Comparison of ENCODE assay signal across 1 cellular context in the genomic region with DNA sequence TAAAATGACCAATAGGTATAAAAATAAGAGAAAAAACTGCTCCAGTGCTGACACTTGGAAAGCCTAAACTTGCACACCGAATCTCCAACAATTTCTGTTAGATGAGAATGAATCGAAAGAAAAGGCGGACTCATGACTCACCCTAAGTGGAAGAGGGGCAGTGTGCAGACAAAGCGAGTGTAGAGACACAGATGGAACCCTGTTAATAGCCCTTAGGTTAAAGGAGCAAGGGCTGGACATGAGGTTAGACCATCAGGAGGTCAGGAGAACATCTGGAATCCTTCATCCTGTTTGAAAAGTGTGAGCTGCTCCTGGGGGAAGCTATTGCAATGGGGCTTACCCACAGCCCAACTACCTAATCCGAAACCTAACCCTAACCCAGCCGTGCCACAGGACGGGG.
TF ChIP-seq lines count a peak whose summit lies in the region.

No MANE protein-coding gene starts in this region.

TF ChIP-seq in GM23338, 12 proteins besides CTCF, POLR2A, EP300 and RAD21 (continued from another document):
- TF ChIP-seq, protein P1, sequence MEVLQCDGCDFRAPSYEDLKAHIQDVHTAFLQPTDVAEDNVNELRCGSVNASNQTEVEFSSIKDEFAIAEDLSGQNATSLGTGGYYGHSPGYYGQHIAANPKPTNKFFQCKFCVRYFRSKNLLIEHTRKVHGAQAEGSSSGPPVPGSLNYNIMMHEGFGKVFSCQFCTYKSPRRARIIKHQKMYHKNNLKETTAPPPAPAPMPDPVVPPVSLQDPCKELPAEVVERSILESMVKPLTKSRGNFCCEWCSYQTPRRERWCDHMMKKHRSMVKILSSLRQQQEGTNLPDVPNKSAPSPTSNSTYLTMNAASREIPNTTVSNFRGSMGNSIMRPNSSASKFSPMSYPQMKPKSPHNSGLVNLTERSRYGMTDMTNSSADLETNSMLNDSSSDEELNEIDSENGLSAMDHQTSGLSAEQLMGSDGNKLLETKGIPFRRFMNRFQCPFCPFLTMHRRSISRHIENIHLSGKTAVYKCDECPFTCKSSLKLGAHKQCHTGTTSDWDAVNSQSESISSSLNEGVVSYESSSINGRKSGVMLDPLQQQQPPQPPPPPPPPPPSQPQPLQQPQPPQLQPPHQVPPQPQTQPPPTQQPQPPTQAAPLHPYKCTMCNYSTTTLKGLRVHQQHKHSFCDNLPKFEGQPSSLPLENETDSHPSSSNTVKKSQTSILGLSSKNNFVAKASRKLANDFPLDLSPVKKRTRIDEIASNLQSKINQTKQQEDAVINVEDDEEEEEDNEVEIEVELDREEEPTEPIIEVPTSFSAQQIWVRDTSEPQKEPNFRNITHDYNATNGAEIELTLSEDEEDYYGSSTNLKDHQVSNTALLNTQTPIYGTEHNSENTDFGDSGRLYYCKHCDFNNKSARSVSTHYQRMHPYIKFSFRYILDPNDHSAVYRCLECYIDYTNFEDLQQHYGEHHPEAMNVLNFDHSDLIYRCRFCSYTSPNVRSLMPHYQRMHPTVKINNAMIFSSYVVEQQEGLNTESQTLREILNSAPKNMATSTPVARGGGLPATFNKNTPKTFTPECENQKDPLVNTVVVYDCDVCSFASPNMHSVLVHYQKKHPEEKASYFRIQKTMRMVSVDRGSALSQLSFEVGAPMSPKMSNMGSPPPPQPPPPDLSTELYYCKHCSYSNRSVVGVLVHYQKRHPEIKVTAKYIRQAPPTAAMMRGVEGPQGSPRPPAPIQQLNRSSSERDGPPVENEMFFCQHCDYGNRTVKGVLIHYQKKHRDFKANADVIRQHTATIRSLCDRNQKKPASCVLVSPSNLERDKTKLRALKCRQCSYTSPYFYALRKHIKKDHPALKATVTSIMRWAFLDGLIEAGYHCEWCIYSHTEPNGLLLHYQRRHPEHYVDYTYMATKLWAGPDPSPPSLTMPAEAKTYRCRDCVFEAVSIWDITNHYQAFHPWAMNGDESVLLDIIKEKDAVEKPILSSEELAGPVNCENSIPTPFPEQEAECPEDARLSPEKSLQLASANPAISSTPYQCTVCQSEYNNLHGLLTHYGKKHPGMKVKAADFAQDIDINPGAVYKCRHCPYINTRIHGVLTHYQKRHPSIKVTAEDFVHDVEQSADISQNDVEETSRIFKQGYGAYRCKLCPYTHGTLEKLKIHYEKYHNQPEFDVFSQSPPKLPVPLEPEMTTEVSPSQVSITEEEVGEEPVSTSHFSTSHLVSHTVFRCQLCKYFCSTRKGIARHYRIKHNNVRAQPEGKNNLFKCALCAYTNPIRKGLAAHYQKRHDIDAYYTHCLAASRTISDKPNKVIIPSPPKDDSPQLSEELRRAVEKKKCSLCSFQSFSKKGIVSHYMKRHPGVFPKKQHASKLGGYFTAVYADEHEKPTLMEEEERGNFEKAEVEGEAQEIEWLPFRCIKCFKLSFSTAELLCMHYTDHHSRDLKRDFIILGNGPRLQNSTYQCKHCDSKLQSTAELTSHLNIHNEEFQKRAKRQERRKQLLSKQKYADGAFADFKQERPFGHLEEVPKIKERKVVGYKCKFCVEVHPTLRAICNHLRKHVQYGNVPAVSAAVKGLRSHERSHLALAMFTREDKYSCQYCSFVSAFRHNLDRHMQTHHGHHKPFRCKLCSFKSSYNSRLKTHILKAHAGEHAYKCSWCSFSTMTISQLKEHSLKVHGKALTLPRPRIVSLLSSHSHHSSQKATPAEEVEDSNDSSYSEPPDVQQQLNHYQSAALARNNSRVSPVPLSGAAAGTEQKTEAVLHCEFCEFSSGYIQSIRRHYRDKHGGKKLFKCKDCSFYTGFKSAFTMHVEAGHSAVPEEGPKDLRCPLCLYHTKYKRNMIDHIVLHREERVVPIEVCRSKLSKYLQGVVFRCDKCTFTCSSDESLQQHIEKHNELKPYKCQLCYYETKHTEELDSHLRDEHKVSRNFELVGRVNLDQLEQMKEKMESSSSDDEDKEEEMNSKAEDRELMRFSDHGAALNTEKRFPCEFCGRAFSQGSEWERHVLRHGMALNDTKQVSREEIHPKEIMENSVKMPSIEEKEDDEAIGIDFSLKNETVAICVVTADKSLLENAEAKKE (CRISPR knock-in tag; IDR thresholded peaks at IDR 0.05), result no peak
- TF ChIP-seq, protein P2, sequence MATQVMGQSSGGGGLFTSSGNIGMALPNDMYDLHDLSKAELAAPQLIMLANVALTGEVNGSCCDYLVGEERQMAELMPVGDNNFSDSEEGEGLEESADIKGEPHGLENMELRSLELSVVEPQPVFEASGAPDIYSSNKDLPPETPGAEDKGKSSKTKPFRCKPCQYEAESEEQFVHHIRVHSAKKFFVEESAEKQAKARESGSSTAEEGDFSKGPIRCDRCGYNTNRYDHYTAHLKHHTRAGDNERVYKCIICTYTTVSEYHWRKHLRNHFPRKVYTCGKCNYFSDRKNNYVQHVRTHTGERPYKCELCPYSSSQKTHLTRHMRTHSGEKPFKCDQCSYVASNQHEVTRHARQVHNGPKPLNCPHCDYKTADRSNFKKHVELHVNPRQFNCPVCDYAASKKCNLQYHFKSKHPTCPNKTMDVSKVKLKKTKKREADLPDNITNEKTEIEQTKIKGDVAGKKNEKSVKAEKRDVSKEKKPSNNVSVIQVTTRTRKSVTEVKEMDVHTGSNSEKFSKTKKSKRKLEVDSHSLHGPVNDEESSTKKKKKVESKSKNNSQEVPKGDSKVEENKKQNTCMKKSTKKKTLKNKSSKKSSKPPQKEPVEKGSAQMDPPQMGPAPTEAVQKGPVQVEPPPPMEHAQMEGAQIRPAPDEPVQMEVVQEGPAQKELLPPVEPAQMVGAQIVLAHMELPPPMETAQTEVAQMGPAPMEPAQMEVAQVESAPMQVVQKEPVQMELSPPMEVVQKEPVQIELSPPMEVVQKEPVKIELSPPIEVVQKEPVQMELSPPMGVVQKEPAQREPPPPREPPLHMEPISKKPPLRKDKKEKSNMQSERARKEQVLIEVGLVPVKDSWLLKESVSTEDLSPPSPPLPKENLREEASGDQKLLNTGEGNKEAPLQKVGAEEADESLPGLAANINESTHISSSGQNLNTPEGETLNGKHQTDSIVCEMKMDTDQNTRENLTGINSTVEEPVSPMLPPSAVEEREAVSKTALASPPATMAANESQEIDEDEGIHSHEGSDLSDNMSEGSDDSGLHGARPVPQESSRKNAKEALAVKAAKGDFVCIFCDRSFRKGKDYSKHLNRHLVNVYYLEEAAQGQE (IDR thresholded peaks at IDR 0.05; ENCODE audit: unreplicated experiment), result no peak
- no peak for TF ChIP-seq EZH2phosphoT487 (IDR thresholded peaks at IDR 0.05; ENCODE audit: unreplicated experiment)
- TF ChIP-seq STAT1 (IDR thresholded peaks at IDR 0.05; ENCODE audit: unreplicated experiment), result no peak
- no peak for TF ChIP-seq NANOG (IDR thresholded peaks at IDR 0.05; ENCODE audit: borderline replicate concordance)
- no peak for TF ChIP-seq ZNF331 (CRISPR knock-in tag; IDR thresholded peaks at IDR 0.05; ENCODE audit: low read depth)
- TF ChIP-seq EZH2 (IDR thresholded peaks at IDR 0.05; ENCODE audit: low read depth, unreplicated experiment), result no peak
- TF ChIP-seq CREB1 (CRISPR knock-in tag; IDR thresholded peaks at IDR 0.05; ENCODE audit: low read depth), result no peak
- no peak for TF ChIP-seq POLR2AphosphoS5 (IDR thresholded peaks at IDR 0.05; ENCODE audit: low read depth)
- no peak for TF ChIP-seq JUNB (IDR thresholded peaks at IDR 0.05; ENCODE audit: unreplicated experiment)
- TF ChIP-seq, protein P3, sequence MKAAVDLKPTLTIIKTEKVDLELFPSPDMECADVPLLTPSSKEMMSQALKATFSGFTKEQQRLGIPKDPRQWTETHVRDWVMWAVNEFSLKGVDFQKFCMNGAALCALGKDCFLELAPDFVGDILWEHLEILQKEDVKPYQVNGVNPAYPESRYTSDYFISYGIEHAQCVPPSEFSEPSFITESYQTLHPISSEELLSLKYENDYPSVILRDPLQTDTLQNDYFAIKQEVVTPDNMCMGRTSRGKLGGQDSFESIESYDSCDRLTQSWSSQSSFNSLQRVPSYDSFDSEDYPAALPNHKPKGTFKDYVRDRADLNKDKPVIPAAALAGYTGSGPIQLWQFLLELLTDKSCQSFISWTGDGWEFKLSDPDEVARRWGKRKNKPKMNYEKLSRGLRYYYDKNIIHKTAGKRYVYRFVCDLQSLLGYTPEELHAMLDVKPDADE (IDR thresholded peaks at IDR 0.05), result no peak
